In the genomic region with DNA sequence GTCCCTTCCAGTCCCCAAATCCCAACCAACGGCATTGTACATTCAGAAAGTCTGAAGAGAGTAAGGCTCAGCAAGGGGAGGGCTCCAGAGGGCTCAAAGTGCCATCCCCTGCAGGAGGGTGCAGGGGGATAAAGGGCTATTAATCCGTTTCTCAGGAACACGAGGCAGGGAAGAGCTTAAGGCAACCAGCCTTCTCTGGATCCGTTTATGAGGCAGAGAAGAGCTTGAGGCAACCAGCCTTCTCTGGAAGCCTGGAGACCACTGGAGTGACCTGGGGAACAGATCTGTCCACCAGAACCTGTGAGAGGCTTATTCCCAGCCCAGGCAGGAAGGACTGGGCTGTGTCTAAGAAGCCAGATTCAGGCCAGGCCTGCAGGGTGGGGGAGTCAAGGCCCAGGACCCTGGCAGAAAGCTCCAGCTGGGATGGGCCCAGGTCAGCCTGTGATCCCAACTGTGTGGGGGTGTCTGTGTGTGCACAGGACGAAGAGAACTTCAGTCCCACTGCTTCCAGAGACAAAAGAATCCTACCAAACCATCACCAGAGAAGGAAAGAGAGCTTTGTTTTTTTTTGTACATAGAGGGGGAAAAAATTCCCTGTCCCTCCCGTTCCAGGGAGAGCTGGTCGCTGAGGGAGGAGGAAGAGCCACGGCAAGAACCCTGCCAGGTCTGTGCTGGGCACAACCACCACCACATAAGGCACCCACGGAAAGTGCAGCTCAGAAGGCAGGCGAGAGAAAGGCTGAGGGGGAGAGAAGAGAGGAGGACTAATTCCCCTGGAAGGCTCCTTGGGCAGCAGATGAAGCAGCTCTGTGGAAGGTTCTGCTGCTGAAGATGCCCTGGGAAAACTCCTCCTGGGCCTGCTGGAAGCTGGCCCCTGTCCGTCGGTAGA, we compare ENCODE assay signal across 11 cellular contexts. TPM values are rescaled to one million over a fixed set of nuclear protein-coding genes. Genes with fewer than 3 reads are reported as not detected.
A peak's percentile ranks its signal among the peaks of the same experiment; 100 is the strongest.
DNase-seq lines count a peak whose midpoint lies in the region; ATAC-seq and TF ChIP-seq lines count a peak whose summit lies in the region.
"Had no signal": no experiment of that assay in that cellular context is flagged by ENCODE, and none has a peak within 500 bp of the region (broad histone marks: within the 10 kb centered on the region; RNA-seq: fewer than 3 reads in every experiment).

No MANE protein-coding gene starts in this region.

- no TSS peak for BruUV-seq in Caco-2 (replicated peaks; lab: Mats Ljungman, UMichigan)

- H3K4me3 ChIP-seq in Caco-2 (ENCODE audit: low read depth, low read length) (no peak overlapping the region), dorsolateral prefrontal cortex (no peak overlapping the region), MG63 (no peak overlapping the region)

- POLR2A ChIA-PET in Caco-2 (lab: Charles Lee), result no interaction called here

- H3K27ac ChIP-seq in dorsolateral prefrontal cortex, result peak overlapping the region in 47 of 59 donors; percentile 1 to 97 (median 87)

- H3K4me1 ChIP-seq in Caco-2, result peaks cover 13% of the 10 kb centered on the region

- H3K27me3 ChIP-seq in Caco-2 (replicated peaks; ENCODE audit: control insufficient read depth, insufficient read depth, low read length) (no peaks in the 10 kb centered on the region), dorsolateral prefrontal cortex (no peaks in the 10 kb centered on the region), MG63 (no peaks in the 10 kb centered on the region)
- H3K27me3 ChIP-seq: upper lobe of right lung had no signal

- ATAC-seq in HG03175 (IDR thresholded peaks at IDR 0.05; ENCODE audit: unreplicated experiment) (no peak), GM21360 (IDR thresholded peaks at IDR 0.05; ENCODE audit: unreplicated experiment) (no peak)
- ATAC-seq: upper lobe of right lung had no signal

- H3K9me3 Mint-ChIP-seq in Caco-2 (ENCODE audit: unreplicated experiment) (no peaks in the 10 kb centered on the region), progenitor cell of endocrine pancreas (ENCODE audit: low read depth) (no peaks in the 10 kb centered on the region)

- H3K9me3 ChIP-seq in Caco-2, result no peaks in the 10 kb centered on the region
- no peaks in the 10 kb centered on the region for H3K9me3 ChIP-seq in MG63
- H3K9me3 ChIP-seq: upper lobe of right lung had no signal

- no peak for DNase-seq in Caco-2
- DNase-seq in NCI-H82 treated with DMSO at 0.1 percent for 48 hours (lab: John Stamatoyannopoulos, UW; ENCODE audit: unreplicated experiment), result peak; percentile 80
- DNase-seq in dorsolateral prefrontal cortex, result no peak
- no peak for DNase-seq in progenitor cell of endocrine pancreas (ENCODE audit: low spot score, unreplicated experiment)
- DNase-seq in NCI-H226, result no peak
- DNase-seq in MG63, result no peak
- DNase-seq: EL, KG1, upper lobe of right lung had no signal

- CTCF ChIA-PET in Caco-2 (lab: Charles Lee), result interaction anchor here (0.6 to 1.3 kb wide), 3 partner anchors 57 to 471 kb away, joined by 3 to 9 read pairs (median 8); no protein-coding TSS in a partner anchor

- intact Hi-C loops in Caco-2 (cut with micrococcal nuclease; ENCODE audit: unreplicated experiment) (loop anchor here (5.0 kb wide), 1 partner anchor 108 kb away; no protein-coding TSS in a partner anchor), dorsolateral prefrontal cortex (cut with DNase I) (loop anchor here (5.0 kb wide), 4 partner anchors 58 to 108 kb away; a partner anchor contains a TSS)

- H3K4me3 Mint-ChIP-seq in Caco-2 (ENCODE audit: unreplicated experiment) (no peak overlapping the region), progenitor cell of endocrine pancreas (ENCODE audit: low read depth) (no peak overlapping the region)

- H3K27ac Mint-ChIP-seq in Caco-2 (ENCODE audit: unreplicated experiment), result peak overlapping the region; percentile 80
- peak overlapping the region; percentile 29 for H3K27ac Mint-ChIP-seq in progenitor cell of endocrine pancreas

- no peak for TF ChIP-seq CTCF in Caco-2 (IDR thresholded peaks at IDR 0.05; ENCODE audit: insufficient read depth in 1 of 2, low read depth in 1 of 2, low read length in 1 of 2, severe bottlenecking in 1 of 2, unreplicated experiment in 1 of 2)
- no peak for TF ChIP-seq CTCF in dorsolateral prefrontal cortex (IDR thresholded peaks at IDR 0.05 in 54 of 56, conservative IDR thresholded peaks at IDR 0.05 in 2 of 56; ENCODE audit: low read depth in 1 of 56, partially characterized antibody in 56 of 56)
- TF ChIP-seq CTCF in progenitor cell of endocrine pancreas (IDR thresholded peaks at IDR 0.05; ENCODE audit: unreplicated experiment), result no peak

- H3K36me3 Mint-ChIP-seq in Caco-2 (ENCODE audit: insufficient read depth, unreplicated experiment) (peaks cover 56% of the 10 kb centered on the region), progenitor cell of endocrine pancreas (ENCODE audit: insufficient read depth) (peaks cover 6% of the 10 kb centered on the region)

- no peaks in the 10 kb centered on the region for H3K27me3 Mint-ChIP-seq in Caco-2 (ENCODE audit: insufficient read depth, unreplicated experiment)
- no peaks in the 10 kb centered on the region for H3K27me3 Mint-ChIP-seq in progenitor cell of endocrine pancreas

- H3K4me1 Mint-ChIP-seq in Caco-2 (ENCODE audit: low read depth, unreplicated experiment), result peaks cover 6% of the 10 kb centered on the region
- H3K4me1 Mint-ChIP-seq in progenitor cell of endocrine pancreas (ENCODE audit: low read depth), result peaks cover 10% of the 10 kb centered on the region

- H3K36me3 ChIP-seq in Caco-2 (ENCODE audit: control insufficient read depth, insufficient read depth, low read length) (no peaks in the 10 kb centered on the region; the same call in 1 of the 2 replicates), MG63 (peaks cover 32% of the 10 kb centered on the region)

RNA-seq across cellular contexts. Expression of a gene that starts 1.6 kb away (rescaled TPM):
- total RNA-seq in Caco-2 (2022) (28.2 and 33.4 TPM in 2 replicates), dorsolateral prefrontal cortex (100 to 1,000 TPM in 15 of 120 experiments, 10 to 100 TPM in 105; 55.0 to 133 (median 84.0) TPM), progenitor cell of endocrine pancreas (37.3 and 39.8 TPM in 2 replicates)
- total RNA-seq in MG63 (2014; rRNA removed; shearing (Covaris generic); ENCODE audit: low replicate concordance), result 14.5 and 19.5 TPM in 2 replicates

RNA-seq across cellular contexts. Expression of a gene that starts 18.1 kb away (rescaled TPM):
- total RNA-seq in Caco-2 (2022), result not detected in 2 replicates
- total RNA-seq in dorsolateral prefrontal cortex, result 10 to 100 TPM in 1 of 120 experiments, 1 to 10 TPM in 118, not detected in 1; 1.1 to 12.4 (median 3.8) TPM
- not detected in 2 replicates for total RNA-seq in progenitor cell of endocrine pancreas
- total RNA-seq in MG63 (2014; rRNA removed; shearing (Covaris generic); ENCODE audit: low replicate concordance), result not detected in 2 replicates
- total RNA-seq: upper lobe of right lung had no signal

RNA-seq across cellular contexts. Expression of a gene that starts 28.6 kb away (rescaled TPM):
- 97.4 and 98.5 TPM in 2 replicates for total RNA-seq in Caco-2 (2022)
- 10 to 100 TPM; 19.5 to 74.6 (median 41.4) TPM for total RNA-seq in dorsolateral prefrontal cortex
- total RNA-seq in progenitor cell of endocrine pancreas, result 60.0 and 63.0 TPM in 2 replicates
- 10.7 and 21.6 TPM in 2 replicates for total RNA-seq in MG63 (2014; rRNA removed; shearing (Covaris generic); ENCODE audit: low replicate concordance)

RNA-seq across cellular contexts. Expression of a gene that starts 31.9 kb away (rescaled TPM):
- total RNA-seq in Caco-2 (2022) (not detected in 2 replicates), dorsolateral prefrontal cortex (1 to 10 TPM in 104 of 120 experiments, under 1 TPM in 13, not detected in 3; 0.30 to 8.1 (median 2.0) TPM), progenitor cell of endocrine pancreas (not detected in 2 replicates)
- not detected in 2 replicates for total RNA-seq in MG63 (2014; rRNA removed; shearing (Covaris generic); ENCODE audit: low replicate concordance)
- total RNA-seq: upper lobe of right lung had no signal

RNA-seq across cellular contexts. Expression of a gene that starts 45.3 kb away (rescaled TPM):
- 29.1 and 32.0 TPM in 2 replicates for total RNA-seq in Caco-2 (2022)
- 10 to 100 TPM; 41.5 to 82.0 (median 64.4) TPM for total RNA-seq in dorsolateral prefrontal cortex
- total RNA-seq in progenitor cell of endocrine pancreas, result 36.4 and 39.6 TPM in 2 replicates
- 32.8 and 42.5 TPM in 2 replicates for total RNA-seq in MG63 (2014; rRNA removed; shearing (Covaris generic); ENCODE audit: low replicate concordance)
